In the genomic region with DNA sequence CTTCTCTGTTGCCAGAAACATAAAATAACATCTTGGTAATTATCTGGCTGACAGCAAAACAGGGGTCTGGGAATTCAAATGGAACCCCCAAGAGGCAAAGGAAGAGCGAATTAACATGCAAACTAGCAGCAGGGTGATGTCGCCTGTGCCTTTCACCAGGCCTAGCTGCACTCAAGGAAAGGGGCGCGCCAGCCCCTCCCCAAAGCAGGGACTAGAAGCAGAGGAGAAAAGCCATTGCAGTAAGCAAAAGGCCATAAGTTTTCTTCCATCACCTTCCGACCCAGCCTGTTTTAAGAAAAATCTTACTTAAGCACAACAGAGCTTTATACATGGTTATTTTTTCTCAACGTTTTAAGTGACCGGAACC, we compare ENCODE assay signal across 8 cellular contexts. TPM values are rescaled to one million over a fixed set of nuclear protein-coding genes. Genes with fewer than 3 reads are reported as not detected.
DNase-seq lines count a peak whose midpoint lies in the region; ATAC-seq and TF ChIP-seq lines count a peak whose summit lies in the region.

No MANE protein-coding gene starts in this region.

- POLR2A ChIA-PET in Panc1 (lab: Charles Lee), result no interaction called here

- ATAC-seq in Panc1, result peak; percentile 20; the same call in 1 of the 2 replicates

- H3K4me3 Mint-ChIP-seq in HFFc6, result peak overlapping the region; percentile 99

- BruUV-seq in Panc1 (replicated peaks; lab: Mats Ljungman, UMichigan), result TSS peak; percentile 77

- H3K36me3 Mint-ChIP-seq in HFFc6 (ENCODE audit: low read depth), result peaks cover 6% of the 10 kb centered on the region

- H3K27ac Mint-ChIP-seq in HFFc6, result peak overlapping the region; percentile 97

- H3K79me2 ChIP-seq in parathyroid adenoma, result peaks cover 13% of the 10 kb centered on the region

- H3K27me3 ChIP-seq in Panc1 (ENCODE audit: control insufficient read depth, insufficient read depth, low read length) (no peaks in the 10 kb centered on the region), parathyroid adenoma (ENCODE audit: control insufficient read depth, insufficient read depth, low read length) (no peaks in the 10 kb centered on the region)

- DNase-seq in NCI-H146 (lab: John Stamatoyannopoulos, UW) (peak; percentile 34), NCI-H146 treated with DMSO at 0.1 percent for 48 hours (lab: John Stamatoyannopoulos, UW; ENCODE audit: unreplicated experiment) (no peak), HFFc6 (no peak), Panc1 (ENCODE audit: low read depth, low spot score) (no peak), epithelial cell of prostate (ENCODE audit: low read depth, low spot score) (no peak), DMS79 (lab: John Stamatoyannopoulos, UW) (no peak), C1 segment of cervical spinal cord (lab: John Stamatoyannopoulos, UW) (no peak)

- H3K9me3 ChIP-seq in Panc1 (ENCODE audit: control insufficient read depth, insufficient read depth, low read depth, low read length) (no peaks in the 10 kb centered on the region), parathyroid adenoma (ENCODE audit: control insufficient read depth, low read length) (no peaks in the 10 kb centered on the region)

- H3K4me2 ChIP-seq in parathyroid adenoma (ENCODE audit: low read length), result peak overlapping the region; percentile 69

- peak overlapping the region; percentile 95 for H3K27ac ChIP-seq in Panc1 (ENCODE audit: low read length)
- H3K27ac ChIP-seq in epithelial cell of prostate, result peak overlapping the region; percentile 79
- H3K27ac ChIP-seq in parathyroid adenoma, result peak overlapping the region; percentile 59

- H3K27me3 Mint-ChIP-seq in HFFc6 (ENCODE audit: insufficient read depth), result peaks cover 4% of the 10 kb centered on the region; the same call in 1 of the 2 replicates

- TF ChIP-seq CTCF in HFFc6 (IDR thresholded peaks at IDR 0.05) (no peak), Panc1 (IDR thresholded peaks at IDR 0.05) (no peak), parathyroid adenoma (IDR thresholded peaks at IDR 0.05) (no peak)

- peaks cover 10% of the 10 kb centered on the region for H3K36me3 ChIP-seq in Panc1 (ENCODE audit: control insufficient read depth, insufficient read depth, low read length)
- H3K36me3 ChIP-seq in parathyroid adenoma (ENCODE audit: control insufficient read depth, insufficient read depth, low read length), result no peaks in the 10 kb centered on the region

- in situ Hi-C loops in Panc1 (cut with HindIII; ENCODE audit: low pct_unique_long_range_greater_than_20kb, low sequenced_read_pairs), result no loop called here

- intact Hi-C loops in Panc1 (cut with micrococcal nuclease; ENCODE audit: unreplicated experiment), result no loop called here

- H3K9me3 Mint-ChIP-seq in HFFc6, result no peaks in the 10 kb centered on the region

- H2AFZ ChIP-seq in parathyroid adenoma, result peak overlapping the region; percentile 72

- H3K4me1 ChIP-seq in Panc1 (ENCODE audit: control insufficient read depth, insufficient read depth, low read length) (peaks cover 9% of the 10 kb centered on the region), parathyroid adenoma (no peaks in the 10 kb centered on the region)

- peaks cover 27% of the 10 kb centered on the region for H3K4me1 Mint-ChIP-seq in HFFc6 (ENCODE audit: low read depth)

- CTCF ChIA-PET in Panc1 (lab: Charles Lee), result no interaction called here

- no peak overlapping the region for H3K9ac ChIP-seq in parathyroid adenoma

- H3K4me3 ChIP-seq in Panc1 (ENCODE audit: low read depth in 2 of 2, low read length in 2 of 2) (peak overlapping the region; percentile 95 to 97), parathyroid adenoma (ENCODE audit: low read depth, low read length) (peak overlapping the region; percentile 87)

RNA-seq across cellular contexts. Expression of gene POC5, which starts 0.5 kb away (rescaled TPM):
- 1 to 10 TPM; 3.7 to 6.9 (median 5.4) TPM for total RNA-seq in HFFc6 (2021; fragmentation: NEBNext Ultra II Directional; extraction: Animal tissue kit (Norgen Biotek cat#: 25700))
- 19.7 TPM for total RNA-seq in Panc1 (2021; ENCODE audit: unreplicated experiment)
- 13.5 TPM for polyA plus RNA-seq in Panc1 (2012; ENCODE audit: insufficient read length)
